In genomic region chr16:46883353-46883689, GRCh38 we compare ENCODE assay signal across 8 cellular contexts. TPM values are rescaled to one million over a fixed set of nuclear protein-coding genes. Genes with fewer than 3 reads are reported as not detected.
DNase-seq lines count a peak whose midpoint lies in the region; ATAC-seq and TF ChIP-seq lines count a peak whose summit lies in the region.

No MANE protein-coding gene starts in this region.

- intact Hi-C loops in CD4-positive, alpha-beta memory T cell (cut with micrococcal nuclease), result no loop called here
- intact Hi-C loops in adrenal gland (cut with DNase I) (no loop called here), left lung (cut with DNase I) (no loop called here), tibial artery (cut with DNase I; ENCODE audit: low total_unique reads) (loop anchor here (5.0 kb wide), 2 partner anchors 89 to 196 kb away; partner anchors contain the start of genes DNAJA2, ORC6 and VPS35)

- no peak overlapping the region for H3K27ac ChIP-seq in CD4-positive, alpha-beta memory T cell (ENCODE audit: low read depth, low read length)
- peak overlapping the region in 4 of 5 donors; percentile 27 to 84 (median 62) for H3K27ac ChIP-seq in adrenal gland
- peak overlapping the region in 1 of 2 donors; percentile 57 for H3K27ac ChIP-seq in left lung
- H3K27ac ChIP-seq in tibial artery, result peak overlapping the region; percentile 22 to 41

- H3K4me1 Mint-ChIP-seq in CD4-positive, alpha-beta memory T cell, result peaks cover 8 to 23% (median 15%) of the 10 kb centered on the region in 4 donors

- WGBS in adrenal gland, 4 donors, result 30 to 34% (median 32%) methylated on average over 10 of the region's 10 CpGs

- H3K27me3 Mint-ChIP-seq in CD4-positive, alpha-beta memory T cell, result peaks cover 3 to 5% of the 10 kb centered on the region in 2 donors

- no peaks in the 10 kb centered on the region for H3K9me3 Mint-ChIP-seq in CD4-positive, alpha-beta memory T cell

- no peaks in the 10 kb centered on the region for H3K27me3 ChIP-seq in CD4-positive, alpha-beta memory T cell (ENCODE audit: insufficient read depth, low read length)
- no peaks in the 10 kb centered on the region for H3K27me3 ChIP-seq in adrenal gland
- H3K27me3 ChIP-seq in left lung, result peaks cover 6 to 12% of the 10 kb centered on the region in 2 donors
- H3K27me3 ChIP-seq in tibial artery, result peaks cover 0 to 2% of the 10 kb centered on the region in 2 donors

- no peak for TF ChIP-seq CTCF in adrenal gland (IDR thresholded peaks at IDR 0.05)
- no peak for TF ChIP-seq CTCF in left lung (IDR thresholded peaks at IDR 0.05)
- TF ChIP-seq CTCF in tibial artery (IDR thresholded peaks at IDR 0.05), result no peak

- peak overlapping the region; percentile 49 to 66 for H3K4me3 ChIP-seq in CD4-positive, alpha-beta memory T cell (ENCODE audit: low read length in 2 of 2)
- H3K4me3 ChIP-seq in Jurkat, Clone E6-1 (ENCODE audit: low read length), result peak overlapping the region; percentile 60
- H3K4me3 ChIP-seq in adrenal gland (peak overlapping the region in 2 of 4 donors; percentile 68 to 93), left lung (peak overlapping the region; percentile 86 to 91), tibial artery (peak overlapping the region; percentile 75 to 77)

- CTCF ChIA-PET in CD4-positive, alpha-beta memory T cell (lab: Charles Lee; ENCODE audit: partially characterized antibody), result no interaction called here

- no peaks in the 10 kb centered on the region for H3K36me3 ChIP-seq in CD4-positive, alpha-beta memory T cell (ENCODE audit: insufficient read depth, low read length)
- H3K36me3 ChIP-seq in adrenal gland (replicated peaks in 1 of 2) (no peaks in the 10 kb centered on the region), left lung (no peaks in the 10 kb centered on the region), tibial artery (no peaks in the 10 kb centered on the region)

- peaks cover 10% of the 10 kb centered on the region for H3K4me1 ChIP-seq in CD4-positive, alpha-beta memory T cell (ENCODE audit: insufficient read depth, low read length)
- H3K4me1 ChIP-seq in adrenal gland (replicated peaks in 1 of 2) (peaks cover 0 to 15% of the 10 kb centered on the region in 2 donors), left lung (peaks cover 0 to 17% of the 10 kb centered on the region in 2 donors), tibial artery (peaks cover 0 to 10% (median 3%) of the 10 kb centered on the region in 4 donors)

- peak overlapping the region in 4 of 7 donors; percentile 7 to 69 (median 34) for H3K27ac Mint-ChIP-seq in CD4-positive, alpha-beta memory T cell

- H3K36me3 Mint-ChIP-seq in CD4-positive, alpha-beta memory T cell, result peaks cover 0 to 1% of the 10 kb centered on the region in 2 donors

- TF ChIP-seq POLR2A in adrenal gland (IDR thresholded peaks at IDR 0.05), result no peak

- POLR2A ChIA-PET in CD4-positive, alpha-beta memory T cell (lab: Charles Lee; ENCODE audit: partially characterized antibody), result interaction anchor here (0.7 to 1.1 kb wide), 4 partner anchors 8 to 90 kb away, joined by 3 to 5 read pairs (median 4); partner anchors contain the start of gene DNAJA2

- peak; percentile 1 for ATAC-seq in left lung
- no peak for ATAC-seq in HG03457 (IDR thresholded peaks at IDR 0.05; ENCODE audit: unreplicated experiment)
- no peak for ATAC-seq in GM21619 (IDR thresholded peaks at IDR 0.05; ENCODE audit: unreplicated experiment)

- peak in 1 of 5 donors; percentile 3 for DNase-seq in CD4-positive, alpha-beta memory T cell
- no peak for DNase-seq in Jurkat, Clone E6-1 (ENCODE audit: low read depth, low spot score)
- DNase-seq in adrenal gland (peak in 2 of 7 donors; percentile 17 to 31), left lung (no peak), tibial artery (no peak), dedifferentiated amniotic fluid mesenchymal stem cell (ENCODE audit: extremely low spot score) (no peak)

- H3K9me3 ChIP-seq in CD4-positive, alpha-beta memory T cell (ENCODE audit: control insufficient read depth in 1 of 2, low read length in 2 of 2), result no peaks in the 10 kb centered on the region
- H3K9me3 ChIP-seq in adrenal gland (replicated peaks in 1 of 3) (no peaks in the 10 kb centered on the region), left lung (no peaks in the 10 kb centered on the region), tibial artery (no peaks in the 10 kb centered on the region)

- H3K4me3 Mint-ChIP-seq in CD4-positive, alpha-beta memory T cell, result peak overlapping the region; percentile 81 to 98 (median 88)

RNA-seq across cellular contexts. Expression of gene GPT2, which starts 0.8 kb away (rescaled TPM):
- 1 to 10 TPM; 1.2 to 1.5 TPM for total RNA-seq in CD4-positive, alpha-beta memory T cell
- polyA plus RNA-seq in CD4-positive, alpha-beta memory T cell, result under 1 TPM in 1 of 2 donors, not detected in 1; 0.63 TPM
- polyA plus RNA-seq in Jurkat, Clone E6-1 (2012; ENCODE audit: insufficient read depth, insufficient read length), result 20.6 TPM
- total RNA-seq in adrenal gland (10 to 100 TPM; 15.1 to 70.8 (median 25.5) TPM), left lung (1 to 10 TPM; 9.1 to 10.0 TPM)
- polyA plus RNA-seq in adrenal gland, result 10 to 100 TPM; 10.9 to 15.9 (median 14.9) TPM

RNA-seq across cellular contexts. Expression of gene C16orf87, which starts 52.3 kb away (rescaled TPM):
- 1 to 10 TPM; 5.8 to 6.2 TPM for total RNA-seq in CD4-positive, alpha-beta memory T cell
- polyA plus RNA-seq in CD4-positive, alpha-beta memory T cell, result 10 to 100 TPM in 1 of 2 donors, 1 to 10 TPM in 1; 7.3 to 15.5 TPM
- 20.0 TPM for polyA plus RNA-seq in Jurkat, Clone E6-1 (2012; ENCODE audit: insufficient read depth, insufficient read length)
- 10 to 100 TPM in 1 of 8 donors, 1 to 10 TPM in 7; 5.6 to 10.4 (median 7.8) TPM for total RNA-seq in adrenal gland
- 10 to 100 TPM in 1 of 3 donors, 1 to 10 TPM in 2; 2.3 to 14.4 (median 5.0) TPM for polyA plus RNA-seq in adrenal gland
- total RNA-seq in left lung, result 1 to 10 TPM; 6.2 to 9.3 TPM

Comparison
In these comparisons a context has a peak if more than half of its experiments do, and no peak if none do; other contexts are left out.
1. RNA of gene GPT2, which starts 0.8 kb away (total RNA-seq): 15.1 to 70.8 TPM in adrenal gland and 9.1 to 10.0 TPM in left lung; 1.2 to 1.5 TPM in CD4-positive, alpha-beta memory T cell; every median in the first group is over 4 times any median in the second.